ENCODE assay signal across 1 cellular context in the genomic region with DNA sequence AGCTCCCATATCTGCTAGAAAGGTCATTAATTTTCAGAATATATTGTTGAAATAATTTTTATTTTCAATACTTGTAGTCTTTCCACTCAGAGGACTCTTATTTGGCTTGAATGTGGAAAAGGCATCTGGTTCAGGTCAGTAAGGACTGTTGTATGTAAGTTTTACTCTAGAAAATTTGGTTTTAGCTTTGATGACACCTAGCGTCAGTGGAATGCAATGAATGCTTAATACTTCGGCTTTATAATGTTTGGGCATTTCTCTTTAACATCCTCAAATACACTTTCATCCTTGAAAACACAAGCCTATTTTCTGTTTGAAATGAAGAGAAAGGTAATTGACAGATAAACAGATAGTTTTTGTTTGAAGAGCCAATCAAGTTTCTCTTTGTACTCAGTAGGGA.
TF ChIP-seq lines count a peak whose summit lies in the region.

No MANE protein-coding gene starts in this region.

TF ChIP-seq in GM23338, 12 proteins besides CTCF, POLR2A, EP300 and RAD21 (continued from another document):
- TF ChIP-seq, protein P1, sequence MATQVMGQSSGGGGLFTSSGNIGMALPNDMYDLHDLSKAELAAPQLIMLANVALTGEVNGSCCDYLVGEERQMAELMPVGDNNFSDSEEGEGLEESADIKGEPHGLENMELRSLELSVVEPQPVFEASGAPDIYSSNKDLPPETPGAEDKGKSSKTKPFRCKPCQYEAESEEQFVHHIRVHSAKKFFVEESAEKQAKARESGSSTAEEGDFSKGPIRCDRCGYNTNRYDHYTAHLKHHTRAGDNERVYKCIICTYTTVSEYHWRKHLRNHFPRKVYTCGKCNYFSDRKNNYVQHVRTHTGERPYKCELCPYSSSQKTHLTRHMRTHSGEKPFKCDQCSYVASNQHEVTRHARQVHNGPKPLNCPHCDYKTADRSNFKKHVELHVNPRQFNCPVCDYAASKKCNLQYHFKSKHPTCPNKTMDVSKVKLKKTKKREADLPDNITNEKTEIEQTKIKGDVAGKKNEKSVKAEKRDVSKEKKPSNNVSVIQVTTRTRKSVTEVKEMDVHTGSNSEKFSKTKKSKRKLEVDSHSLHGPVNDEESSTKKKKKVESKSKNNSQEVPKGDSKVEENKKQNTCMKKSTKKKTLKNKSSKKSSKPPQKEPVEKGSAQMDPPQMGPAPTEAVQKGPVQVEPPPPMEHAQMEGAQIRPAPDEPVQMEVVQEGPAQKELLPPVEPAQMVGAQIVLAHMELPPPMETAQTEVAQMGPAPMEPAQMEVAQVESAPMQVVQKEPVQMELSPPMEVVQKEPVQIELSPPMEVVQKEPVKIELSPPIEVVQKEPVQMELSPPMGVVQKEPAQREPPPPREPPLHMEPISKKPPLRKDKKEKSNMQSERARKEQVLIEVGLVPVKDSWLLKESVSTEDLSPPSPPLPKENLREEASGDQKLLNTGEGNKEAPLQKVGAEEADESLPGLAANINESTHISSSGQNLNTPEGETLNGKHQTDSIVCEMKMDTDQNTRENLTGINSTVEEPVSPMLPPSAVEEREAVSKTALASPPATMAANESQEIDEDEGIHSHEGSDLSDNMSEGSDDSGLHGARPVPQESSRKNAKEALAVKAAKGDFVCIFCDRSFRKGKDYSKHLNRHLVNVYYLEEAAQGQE (IDR thresholded peaks at IDR 0.05; ENCODE audit: unreplicated experiment), result no peak
- TF ChIP-seq EZH2phosphoT487 (IDR thresholded peaks at IDR 0.05; ENCODE audit: unreplicated experiment) (no peak), EZH2 (IDR thresholded peaks at IDR 0.05; ENCODE audit: low read depth, unreplicated experiment) (no peak), POLR2AphosphoS5 (IDR thresholded peaks at IDR 0.05; ENCODE audit: low read depth) (no peak), JUNB (IDR thresholded peaks at IDR 0.05; ENCODE audit: unreplicated experiment) (no peak), NANOG (IDR thresholded peaks at IDR 0.05; ENCODE audit: borderline replicate concordance) (no peak)
- TF ChIP-seq, protein P2, sequence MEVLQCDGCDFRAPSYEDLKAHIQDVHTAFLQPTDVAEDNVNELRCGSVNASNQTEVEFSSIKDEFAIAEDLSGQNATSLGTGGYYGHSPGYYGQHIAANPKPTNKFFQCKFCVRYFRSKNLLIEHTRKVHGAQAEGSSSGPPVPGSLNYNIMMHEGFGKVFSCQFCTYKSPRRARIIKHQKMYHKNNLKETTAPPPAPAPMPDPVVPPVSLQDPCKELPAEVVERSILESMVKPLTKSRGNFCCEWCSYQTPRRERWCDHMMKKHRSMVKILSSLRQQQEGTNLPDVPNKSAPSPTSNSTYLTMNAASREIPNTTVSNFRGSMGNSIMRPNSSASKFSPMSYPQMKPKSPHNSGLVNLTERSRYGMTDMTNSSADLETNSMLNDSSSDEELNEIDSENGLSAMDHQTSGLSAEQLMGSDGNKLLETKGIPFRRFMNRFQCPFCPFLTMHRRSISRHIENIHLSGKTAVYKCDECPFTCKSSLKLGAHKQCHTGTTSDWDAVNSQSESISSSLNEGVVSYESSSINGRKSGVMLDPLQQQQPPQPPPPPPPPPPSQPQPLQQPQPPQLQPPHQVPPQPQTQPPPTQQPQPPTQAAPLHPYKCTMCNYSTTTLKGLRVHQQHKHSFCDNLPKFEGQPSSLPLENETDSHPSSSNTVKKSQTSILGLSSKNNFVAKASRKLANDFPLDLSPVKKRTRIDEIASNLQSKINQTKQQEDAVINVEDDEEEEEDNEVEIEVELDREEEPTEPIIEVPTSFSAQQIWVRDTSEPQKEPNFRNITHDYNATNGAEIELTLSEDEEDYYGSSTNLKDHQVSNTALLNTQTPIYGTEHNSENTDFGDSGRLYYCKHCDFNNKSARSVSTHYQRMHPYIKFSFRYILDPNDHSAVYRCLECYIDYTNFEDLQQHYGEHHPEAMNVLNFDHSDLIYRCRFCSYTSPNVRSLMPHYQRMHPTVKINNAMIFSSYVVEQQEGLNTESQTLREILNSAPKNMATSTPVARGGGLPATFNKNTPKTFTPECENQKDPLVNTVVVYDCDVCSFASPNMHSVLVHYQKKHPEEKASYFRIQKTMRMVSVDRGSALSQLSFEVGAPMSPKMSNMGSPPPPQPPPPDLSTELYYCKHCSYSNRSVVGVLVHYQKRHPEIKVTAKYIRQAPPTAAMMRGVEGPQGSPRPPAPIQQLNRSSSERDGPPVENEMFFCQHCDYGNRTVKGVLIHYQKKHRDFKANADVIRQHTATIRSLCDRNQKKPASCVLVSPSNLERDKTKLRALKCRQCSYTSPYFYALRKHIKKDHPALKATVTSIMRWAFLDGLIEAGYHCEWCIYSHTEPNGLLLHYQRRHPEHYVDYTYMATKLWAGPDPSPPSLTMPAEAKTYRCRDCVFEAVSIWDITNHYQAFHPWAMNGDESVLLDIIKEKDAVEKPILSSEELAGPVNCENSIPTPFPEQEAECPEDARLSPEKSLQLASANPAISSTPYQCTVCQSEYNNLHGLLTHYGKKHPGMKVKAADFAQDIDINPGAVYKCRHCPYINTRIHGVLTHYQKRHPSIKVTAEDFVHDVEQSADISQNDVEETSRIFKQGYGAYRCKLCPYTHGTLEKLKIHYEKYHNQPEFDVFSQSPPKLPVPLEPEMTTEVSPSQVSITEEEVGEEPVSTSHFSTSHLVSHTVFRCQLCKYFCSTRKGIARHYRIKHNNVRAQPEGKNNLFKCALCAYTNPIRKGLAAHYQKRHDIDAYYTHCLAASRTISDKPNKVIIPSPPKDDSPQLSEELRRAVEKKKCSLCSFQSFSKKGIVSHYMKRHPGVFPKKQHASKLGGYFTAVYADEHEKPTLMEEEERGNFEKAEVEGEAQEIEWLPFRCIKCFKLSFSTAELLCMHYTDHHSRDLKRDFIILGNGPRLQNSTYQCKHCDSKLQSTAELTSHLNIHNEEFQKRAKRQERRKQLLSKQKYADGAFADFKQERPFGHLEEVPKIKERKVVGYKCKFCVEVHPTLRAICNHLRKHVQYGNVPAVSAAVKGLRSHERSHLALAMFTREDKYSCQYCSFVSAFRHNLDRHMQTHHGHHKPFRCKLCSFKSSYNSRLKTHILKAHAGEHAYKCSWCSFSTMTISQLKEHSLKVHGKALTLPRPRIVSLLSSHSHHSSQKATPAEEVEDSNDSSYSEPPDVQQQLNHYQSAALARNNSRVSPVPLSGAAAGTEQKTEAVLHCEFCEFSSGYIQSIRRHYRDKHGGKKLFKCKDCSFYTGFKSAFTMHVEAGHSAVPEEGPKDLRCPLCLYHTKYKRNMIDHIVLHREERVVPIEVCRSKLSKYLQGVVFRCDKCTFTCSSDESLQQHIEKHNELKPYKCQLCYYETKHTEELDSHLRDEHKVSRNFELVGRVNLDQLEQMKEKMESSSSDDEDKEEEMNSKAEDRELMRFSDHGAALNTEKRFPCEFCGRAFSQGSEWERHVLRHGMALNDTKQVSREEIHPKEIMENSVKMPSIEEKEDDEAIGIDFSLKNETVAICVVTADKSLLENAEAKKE (CRISPR knock-in tag; IDR thresholded peaks at IDR 0.05), result no peak
